25 cellular contexts compared by ENCODE assay signal in genomic region chr10:70898687-70899086, GRCh38.
"Had no signal": no experiment of that assay in that cellular context is flagged by ENCODE, and none has a peak within 500 bp of the region (broad histone marks: within the 10 kb centered on the region; RNA-seq: fewer than 3 reads in every experiment).

No MANE protein-coding gene starts in this region.

- DNase-seq: colonic mucosa; dermis blood vessel endothelial cell; effector memory CD4-positive, alpha-beta T cell; erythroblast; esophagus squamous epithelium; kidney; mesenchymal stem cell; mucosa of descending colon; naive B cell; ovary; psoas muscle; stimulated activated CD4-positive, alpha-beta T cell treated with anti-CD3 and anti-CD28 coated beads, Interleukin-2, amount 100 ng/mL, for 24 hours; stimulated activated CD4-positive, alpha-beta T cell treated with anti-CD3 and anti-CD28 coated beads, Interleukin-4, amount 100 ng/mL, for 24 hours; stimulated activated naive CD4-positive, alpha-beta T cell treated with Interleukin-2 at 50 U/mL for 16 hours; stomach; thyroid gland had no signal

- H3K4me3 Mint-ChIP-seq: mesothelial cell of epicardium; naive B cell; natural killer cell treated with Interleukin-12 subunit alpha and Interleukin-12 subunit beta and Interleukin-15 and Interleukin-18, amount 100 ng/mL, for 72 hours; neural crest cell; stimulated activated effector memory CD8-positive, alpha-beta T cell treated with anti-CD3 and anti-CD28 coated beads, Interleukin-12 subunit alpha, Interleukin-12 subunit beta, amount 100 ng/mL, for 72 hours; type B pancreatic cell had no signal

- H3K27me3 ChIP-seq: colonic mucosa, esophagus squamous epithelium, neutrophil, ovary, stomach, thyroid gland had no signal

- H3K27ac ChIP-seq: colonic mucosa, esophagus squamous epithelium, neutrophil, ovary, psoas muscle, sigmoid colon, stomach, thyroid gland had no signal

- H3K9me3 Mint-ChIP-seq: mesothelial cell of epicardium; naive B cell; natural killer cell treated with Interleukin-12 subunit alpha and Interleukin-12 subunit beta and Interleukin-15 and Interleukin-18, amount 100 ng/mL, for 72 hours; neural crest cell; stimulated activated effector memory CD8-positive, alpha-beta T cell treated with anti-CD3 and anti-CD28 coated beads, Interleukin-12 subunit alpha, Interleukin-12 subunit beta, amount 100 ng/mL, for 72 hours; type B pancreatic cell had no signal

- H3K4me1 Mint-ChIP-seq: naive B cell, neural crest cell had no signal

- H3K36me3 Mint-ChIP-seq: mesothelial cell of epicardium; naive B cell; natural killer cell treated with Interleukin-12 subunit alpha and Interleukin-12 subunit beta and Interleukin-15 and Interleukin-18, amount 100 ng/mL, for 72 hours; stimulated activated effector memory CD8-positive, alpha-beta T cell treated with anti-CD3 and anti-CD28 coated beads, Interleukin-12 subunit alpha, Interleukin-12 subunit beta, amount 100 ng/mL, for 72 hours; type B pancreatic cell had no signal

- H3K27ac Mint-ChIP-seq: mesothelial cell of epicardium; natural killer cell treated with Interleukin-12 subunit alpha and Interleukin-12 subunit beta and Interleukin-15 and Interleukin-18, amount 100 ng/mL, for 72 hours; stimulated activated effector memory CD8-positive, alpha-beta T cell treated with anti-CD3 and anti-CD28 coated beads, Interleukin-12 subunit alpha, Interleukin-12 subunit beta, amount 100 ng/mL, for 72 hours; type B pancreatic cell had no signal

- ATAC-seq: left lobe of liver; mucosa of descending colon; natural killer cell treated with Interleukin-12 subunit alpha and Interleukin-12 subunit beta and Interleukin-15 and Interleukin-18, amount 100 ng/mL, for 72 hours; psoas muscle; right cardiac atrium; stimulated activated effector memory CD8-positive, alpha-beta T cell treated with anti-CD3 and anti-CD28 coated beads, Interleukin-12 subunit alpha, Interleukin-12 subunit beta, amount 100 ng/mL, for 72 hours had no signal

- H3K4me1 ChIP-seq: colonic mucosa, psoas muscle had no signal
